ENCODE assay signal across 8 cellular contexts in genomic region chr22:30426395-30427353, GRCh38. TPM values are rescaled to one million over a fixed set of nuclear protein-coding genes. Genes with fewer than 3 reads are reported as not detected.
A peak's percentile ranks its signal among the peaks of the same experiment; 100 is the strongest.
DNase-seq lines count a peak whose midpoint lies in the region; ATAC-seq lines count a peak whose summit lies in the region.

No MANE protein-coding gene starts in this region.

- H3K4me1 Mint-ChIP-seq in effector memory CD8-positive, alpha-beta T cell (ENCODE audit: low read depth in 2 of 2), result peaks cover 41 to 42% of the 10 kb centered on the region in 2 donors

- peaks cover 15% of the 10 kb centered on the region for H3K4me1 ChIP-seq in mesodermal cell (ENCODE audit: control insufficient read depth, insufficient read depth, low read length, poor library complexity, severe bottlenecking)

- peak; percentile 47 for ATAC-seq in effector memory CD8-positive, alpha-beta T cell (replicated peaks)
- no peak for ATAC-seq in GM18909 (IDR thresholded peaks at IDR 0.05; ENCODE audit: poor library complexity, unreplicated experiment)

- peak overlapping the region; percentile 48 for H3K27ac ChIP-seq in mesodermal cell (ENCODE audit: low read depth, low read length, severe bottlenecking)

- H3K27ac Mint-ChIP-seq in effector memory CD8-positive, alpha-beta T cell, result peak overlapping the region; percentile 97

- H3K9me3 ChIP-seq in mesodermal cell (ENCODE audit: control insufficient read depth, low read length), result no peaks in the 10 kb centered on the region

- peak overlapping the region; percentile 92 to 93 for H3K4me3 Mint-ChIP-seq in effector memory CD8-positive, alpha-beta T cell

- H3K4me3 ChIP-seq in mesodermal cell (ENCODE audit: extremely low read depth, insufficient read depth, low read length, poor library complexity, severe bottlenecking), result peak overlapping the region; percentile 69

- DNase-seq in AG20443 (ENCODE audit: low spot score) (peak; percentile 88), HK-2 (ENCODE audit: unreplicated experiment) (peak; percentile 69), NOMO-1 (lab: John Stamatoyannopoulos, UW; ENCODE audit: unreplicated experiment in 2 of 2) (peak; percentile 51 to 71)
- DNase-seq in activated CD8-positive, alpha-beta memory T cell treated with anti-CD3 and anti-CD28 coated beads for 48 hours (ENCODE audit: low read depth in 2 of 3, low spot score in 2 of 3), result peak; percentile 66 to 77 (median 74)
- DNase-seq in effector memory CD8-positive, alpha-beta T cell, result peak; percentile 86 to 89 (median 88)
- peak; percentile 62 for DNase-seq in stimulated activated CD8-positive, alpha-beta memory T cell treated with anti-CD3 and anti-CD28 coated beads, Interleukin-15, amount 100 ng/mL, for 24 hours (ENCODE audit: low read depth)

- 58 to 60% methylated on average over 25 to 27 of the region's 29 CpGs for WGBS in mesodermal cell (ENCODE audit: insufficient coverage in 2 of 2), 2 experiments

- peaks cover 16% of the 10 kb centered on the region for H3K36me3 ChIP-seq in mesodermal cell (ENCODE audit: control insufficient read depth, insufficient read depth, low read length)

- no peaks in the 10 kb centered on the region for H3K9me3 Mint-ChIP-seq in effector memory CD8-positive, alpha-beta T cell

- no peaks in the 10 kb centered on the region for H3K27me3 Mint-ChIP-seq in effector memory CD8-positive, alpha-beta T cell

- peaks cover 37% of the 10 kb centered on the region for H3K36me3 Mint-ChIP-seq in effector memory CD8-positive, alpha-beta T cell (ENCODE audit: insufficient read depth)

RNA-seq across cellular contexts. Expression of gene MTFP1, which starts 1.1 kb away (rescaled TPM):
- 25.4 TPM for polyA plus RNA-seq in mesodermal cell (2013, experiment 1 of 2)
- 15.0 TPM for polyA plus RNA-seq in mesodermal cell (2013, experiment 2 of 2)

RNA-seq across cellular contexts. Expression of gene SEC14L2, which starts 29.9 kb away (rescaled TPM):
- polyA plus RNA-seq in mesodermal cell (2013, experiment 1 of 2), result 11.6 TPM
- polyA plus RNA-seq in mesodermal cell (2013, experiment 2 of 2), result 11.4 TPM

RNA-seq across cellular contexts. Expression of gene RNF215, which starts 39.5 kb away (rescaled TPM):
- polyA plus RNA-seq in mesodermal cell (2013, experiment 1 of 2), result 21.1 TPM
- 17.0 TPM for polyA plus RNA-seq in mesodermal cell (2013, experiment 2 of 2)

RNA-seq across cellular contexts. Expression of gene SEC14L3, which starts 45.1 kb away (rescaled TPM):
- polyA plus RNA-seq in mesodermal cell (2013, experiment 1 of 2), result not detected
- not detected for polyA plus RNA-seq in mesodermal cell (2013, experiment 2 of 2)
